ENCODE assay signal across 1 cellular context in genomic region chr7:131369354-131369753, GRCh38.
TF ChIP-seq lines count a peak whose summit lies in the region.

No MANE protein-coding gene starts in this region.

TF ChIP-seq in GM12878, 131 proteins besides CTCF, POLR2A, EP300 and RAD21:
- TF ChIP-seq POLR2AphosphoS2 (IDR thresholded peaks at IDR 0.05; ENCODE audit: low read depth, low read length) (no peak), STAT1 (conservative IDR thresholded peaks at IDR 0.05) (no peak), SMAD5 (IDR thresholded peaks at IDR 0.05; ENCODE audit: low read depth) (no peak), PBX3 (IDR thresholded peaks at IDR 0.05; ENCODE audit: insufficient replicate concordance, low read depth, low read length) (no peak), TCF3 (IDR thresholded peaks at IDR 0.05; ENCODE audit: borderline replicate concordance, insufficient read depth, low read depth, low read length) (no peak), MEF2A (IDR thresholded peaks at IDR 0.05; ENCODE audit: insufficient read depth, low read depth, low read length) (no peak), MLLT1 (IDR thresholded peaks at IDR 0.05) (no peak), ZBTB4 (CRISPR knock-in tag; IDR thresholded peaks at IDR 0.05) (no peak), CBX3 (IDR thresholded peaks at IDR 0.05; ENCODE audit: borderline replicate concordance, low read depth) (no peak), ZNF207 (IDR thresholded peaks at IDR 0.05; ENCODE audit: borderline replicate concordance) (no peak), POLR2AphosphoS5 (IDR thresholded peaks at IDR 0.05; ENCODE audit: low read length) (no peak), ASH2L (IDR thresholded peaks at IDR 0.05; ENCODE audit: borderline replicate concordance, low read depth) (no peak), RELB (IDR thresholded peaks at IDR 0.05; ENCODE audit: low read depth) (no peak), PAX8 (IDR thresholded peaks at IDR 0.05) (no peak), ESRRA (IDR thresholded peaks at IDR 0.05; ENCODE audit: low read length) (no peak), ZNF217 (IDR thresholded peaks at IDR 0.05) (no peak), PKNOX1 (IDR thresholded peaks at IDR 0.05) (no peak), EZH2 (IDR thresholded peaks at IDR 0.05; ENCODE audit: borderline replicate concordance, control insufficient read depth, low read depth, low read length) (no peak), ETV6 (conservative IDR thresholded peaks at IDR 0.05 in 1 of 2, IDR thresholded peaks at IDR 0.05 in 1 of 2; ENCODE audit: borderline replicate concordance in 1 of 2, low read depth in 1 of 2) (no peak)
